ENCODE assay signal across 1 cellular context in the genomic region with DNA sequence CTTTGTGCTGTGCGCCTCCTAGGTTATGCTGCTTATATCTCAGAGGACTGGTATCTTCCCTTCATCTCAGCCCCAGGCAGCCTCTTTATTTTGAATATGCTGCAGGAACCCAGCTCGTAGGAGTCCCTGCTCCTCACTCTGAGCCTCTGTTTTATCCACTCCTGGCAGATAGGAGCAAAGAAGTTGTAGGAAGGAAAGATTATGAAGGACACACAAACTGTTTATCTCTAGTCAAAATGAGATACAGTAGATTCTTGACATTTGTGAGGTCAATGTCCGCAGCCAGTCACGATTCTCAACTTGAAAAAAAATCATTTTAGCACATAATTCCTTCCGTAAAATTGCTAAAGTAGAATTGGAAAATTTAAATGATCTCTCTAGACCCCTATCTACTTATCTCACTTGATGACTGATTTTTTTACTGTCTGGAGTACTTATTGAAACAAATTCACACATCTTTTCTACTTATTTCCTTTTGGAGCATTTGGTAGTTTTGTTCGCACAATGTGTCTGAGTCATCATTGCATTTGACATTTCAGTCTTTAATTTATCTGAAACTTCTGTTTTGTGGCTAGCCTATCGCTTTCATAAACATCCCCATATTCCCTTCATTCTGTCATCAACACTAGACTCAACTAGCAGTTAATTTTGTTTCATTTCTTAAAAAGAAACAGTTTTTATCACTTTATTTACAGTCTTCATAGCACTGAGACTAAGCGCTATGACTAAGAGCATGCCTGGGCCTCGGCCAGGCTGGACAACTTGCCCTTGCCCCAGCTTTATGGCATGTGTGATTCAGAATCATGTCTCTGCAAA.
TF ChIP-seq lines count a peak whose summit lies in the region.

No MANE protein-coding gene starts in this region.

TF ChIP-seq in GM12878, 131 proteins besides CTCF, POLR2A, EP300 and RAD21 (continued from another document):
- TF ChIP-seq ZBED1 (IDR thresholded peaks at IDR 0.05; ENCODE audit: borderline replicate concordance), result no peak
